ENCODE assay signal across 11 cellular contexts in genomic region chr11:68273056-68273738, GRCh38. TPM values are rescaled to one million over a fixed set of nuclear protein-coding genes. Genes with fewer than 3 reads are reported as not detected.
DNase-seq lines count a peak whose midpoint lies in the region; ATAC-seq and TF ChIP-seq lines count a peak whose summit lies in the region.
"Had no signal": no experiment of that assay in that cellular context is flagged by ENCODE, and none has a peak within 500 bp of the region (broad histone marks: within the 10 kb centered on the region; RNA-seq: fewer than 3 reads in every experiment).

No MANE protein-coding gene starts in this region.

- ATAC-seq in HG02571 (IDR thresholded peaks at IDR 0.05; ENCODE audit: unreplicated experiment): no peak

- WGBS in neuronal stem cell (ENCODE audit: extremely low coverage in 2 of 2, insufficient read length in 2 of 2, insufficient replicate concordance in 1 of 2), 2 donors: no CpG with 5 or more reads among the region's 20 CpGs

- no peaks in the 10 kb centered on the region for H3K27me3 ChIP-seq in neuronal stem cell (ENCODE audit: control insufficient read depth in 3 of 3, insufficient read depth in 3 of 3, low read depth in 1 of 3, low read length in 3 of 3)

- no peak overlapping the region for H2BK5ac ChIP-seq in neuronal stem cell (ENCODE audit: low read length)

- intact Hi-C loops in Calu3 (cut with micrococcal nuclease; ENCODE audit: unreplicated experiment): no loop called here

- no peak overlapping the region for H4K8ac ChIP-seq in neuronal stem cell (ENCODE audit: low read depth, low read length)

- H3K4me1 ChIP-seq in neuronal stem cell (ENCODE audit: control insufficient read depth in 2 of 2, insufficient read depth in 1 of 2, low read depth in 1 of 2, low read length in 2 of 2): peaks cover 4 to 6% of the 10 kb centered on the region in 2 donors

- peaks cover 4% of the 10 kb centered on the region for H3K79me1 ChIP-seq in neuronal stem cell (ENCODE audit: low read depth, low read length)

- H2BK12ac ChIP-seq in neuronal stem cell (ENCODE audit: low read length): no peak overlapping the region

- H3K36me3 ChIP-seq in neuronal stem cell (replicated peaks in 1 of 2; ENCODE audit: control insufficient read depth in 2 of 2, insufficient read depth in 2 of 2, low read length in 2 of 2): peaks cover 2 to 10% of the 10 kb centered on the region in 2 donors
- H3K36me3 ChIP-seq: thoracic aorta had no signal

- in situ Hi-C loops in astrocyte of the cerebellum (cut with HindIII; ENCODE audit: low sequenced_read_pairs): no loop called here

- H3K27ac Mint-ChIP-seq in Calu3 (ENCODE audit: unreplicated experiment) (peak overlapping the region; percentile 94), IgD-negative memory B cell (peak overlapping the region; percentile 98 to 99 (median 99)), neural crest cell (ENCODE audit: unreplicated experiment) (no peak overlapping the region)

- H3K27me3 Mint-ChIP-seq in Calu3 (ENCODE audit: unreplicated experiment) (no peaks in the 10 kb centered on the region), IgD-negative memory B cell (no peaks in the 10 kb centered on the region), neural crest cell (ENCODE audit: low read depth) (no peaks in the 10 kb centered on the region)

- H2BK15ac ChIP-seq in neuronal stem cell (ENCODE audit: low read length): no peak overlapping the region

- H3K36me3 Mint-ChIP-seq in Calu3 (ENCODE audit: insufficient read depth, unreplicated experiment) (peaks cover 38% of the 10 kb centered on the region), IgD-negative memory B cell (no peaks in the 10 kb centered on the region), neural crest cell (ENCODE audit: low read depth) (peaks cover 4% of the 10 kb centered on the region)

- no peak overlapping the region for H2AK5ac ChIP-seq in neuronal stem cell (ENCODE audit: low read depth, low read length)

- H3K4me1 Mint-ChIP-seq in Calu3 (ENCODE audit: low read depth, unreplicated experiment) (peaks cover 47% of the 10 kb centered on the region), IgD-negative memory B cell (peaks cover 28 to 39% (median 37%) of the 10 kb centered on the region in 3 donors), neural crest cell (peaks cover 33% of the 10 kb centered on the region)

- H3K9me3 ChIP-seq in neuronal stem cell (replicated peaks in 1 of 2; ENCODE audit: control insufficient read depth in 2 of 2, insufficient read depth in 1 of 2, low read depth in 1 of 2, low read length in 2 of 2): peaks cover 0 to 2% of the 10 kb centered on the region in 2 donors
- H3K9me3 ChIP-seq: thoracic aorta had no signal

- H3K14ac ChIP-seq in neuronal stem cell (ENCODE audit: low read length): no peak overlapping the region

- H3K27ac ChIP-seq in neuronal stem cell (replicated peaks; ENCODE audit: low read length): no peak overlapping the region

- no peak overlapping the region for H3K23ac ChIP-seq in neuronal stem cell (ENCODE audit: low read depth, low read length, poor library complexity)

- H3K9me3 Mint-ChIP-seq in Calu3 (ENCODE audit: low read depth, unreplicated experiment) (no peaks in the 10 kb centered on the region), IgD-negative memory B cell (peaks cover 2 to 4% (median 2%) of the 10 kb centered on the region in 3 donors), neural crest cell (no peaks in the 10 kb centered on the region)

- H2AFZ ChIP-seq in neuronal stem cell (ENCODE audit: low read length): no peak overlapping the region

- no peak overlapping the region for H4K91ac ChIP-seq in neuronal stem cell (ENCODE audit: low read depth, low read length, poor library complexity)

- peak overlapping the region; percentile 96 for H3K4me3 Mint-ChIP-seq in Calu3 (ENCODE audit: low read depth, unreplicated experiment)
- H3K4me3 Mint-ChIP-seq in IgD-negative memory B cell: peak overlapping the region; percentile 92 to 98 (median 95)
- peak overlapping the region; percentile 98 for H3K4me3 Mint-ChIP-seq in neural crest cell

- CTCF ChIA-PET in Calu3 (lab: Charles Lee): interaction anchor here (0.6 to 2.2 kb wide), 5 partner anchors 16 to 121 kb away, joined by 3 to 23 read pairs (median 3); no protein-coding TSS in a partner anchor

- H3K4me2 ChIP-seq in neuronal stem cell (ENCODE audit: insufficient read depth, low read length, poor library complexity, severe bottlenecking): no peak overlapping the region

- H3K4ac ChIP-seq in neuronal stem cell (ENCODE audit: low read length): no peak overlapping the region

- no peak overlapping the region for H3K18ac ChIP-seq in neuronal stem cell (ENCODE audit: low read length)

- TF ChIP-seq CTCF in Calu3 (IDR thresholded peaks at IDR 0.05; ENCODE audit: unreplicated experiment) (no peak), astrocyte of the cerebellum (IDR thresholded peaks at IDR 0.05; ENCODE audit: low read depth, low read length, missing control alignments) (no peak), neural crest cell (conservative IDR thresholded peaks at IDR 0.05) (no peak)

- no peak overlapping the region for H3K9ac ChIP-seq in neuronal stem cell (ENCODE audit: low read depth, low read length, poor library complexity)

- H3K4me3 ChIP-seq in astrocyte of the cerebellum (ENCODE audit: low read depth, low read length) (peak overlapping the region; percentile 91), neuronal stem cell (ENCODE audit: low read length in 2 of 2) (peak overlapping the region in 1 of 2 donors; percentile 97)

- no peak overlapping the region for H2BK120ac ChIP-seq in neuronal stem cell (ENCODE audit: low read depth, low read length)

- no TSS peak for BruUV-seq in Calu3 (replicated peaks; lab: Mats Ljungman, UMichigan)

- DNase-seq in Calu3: no peak
- DNase-seq in astrocyte of the cerebellum (ENCODE audit: low read depth): no peak
- no peak for DNase-seq in neural crest cell (ENCODE audit: low read depth, low spot score)
- DNase-seq in NCI-H2227 (lab: John Stamatoyannopoulos, UW; ENCODE audit: unreplicated experiment): no peak
- DNase-seq in RKO (ENCODE audit: low spot score): no peak
- DNase-seq in neuronal stem cell (ENCODE audit: low spot score): no peak
- DNase-seq: GF-D8, NCI-H69 had no signal

RNA-seq across cellular contexts. Expression of gene C11orf24, which starts 1.4 kb away (rescaled TPM):
- total RNA-seq in Calu3 (2022) (46.3 and 52.3 TPM in 2 replicates), neural crest cell (54.2 and 54.5 TPM in 2 replicates)
- polyA plus RNA-seq in IgD-negative memory B cell: 40.5 TPM
- polyA plus RNA-seq in neuronal stem cell (2013, experiment 1 of 2): 36.4 TPM
- 35.7 TPM for polyA plus RNA-seq in neuronal stem cell (2013, experiment 2 of 2)

RNA-seq across cellular contexts. Expression of gene LRP5, which starts 39.2 kb away (rescaled TPM):
- total RNA-seq in Calu3 (2022) (64.8 and 82.0 TPM in 2 replicates), neural crest cell (43.4 and 44.3 TPM in 2 replicates)
- polyA plus RNA-seq in IgD-negative memory B cell: 1.0 TPM
- 32.3 TPM for polyA plus RNA-seq in neuronal stem cell (2013, experiment 1 of 2)
- polyA plus RNA-seq in neuronal stem cell (2013, experiment 2 of 2): 34.5 TPM
